Comparison of ENCODE assay signal across 9 cellular contexts in genomic region chr13:20230913-20231838, GRCh38. TPM values are rescaled to one million over a fixed set of nuclear protein-coding genes. Genes with fewer than 3 reads are reported as not detected.
DNase-seq lines count a peak whose midpoint lies in the region; ATAC-seq, FAIRE-seq and TF ChIP-seq lines count a peak whose summit lies in the region.
"Had no signal": no experiment of that assay in that cellular context is flagged by ENCODE, and none has a peak within 500 bp of the region (broad histone marks: within the 10 kb centered on the region; RNA-seq: fewer than 3 reads in every experiment).

No MANE protein-coding gene starts in this region.

- peaks cover 14% of the 10 kb centered on the region for H3K27me3 Mint-ChIP-seq in activated naive CD4-positive, alpha-beta T cell treated with anti-CD3 and anti-CD28 coated beads, Interleukin-2, amount 50 U/mL, for 24 hours
- H3K27me3 Mint-ChIP-seq in mesothelial cell of epicardium (ENCODE audit: low read depth), result peaks cover 44% of the 10 kb centered on the region

- in situ Hi-C loops in GM12878 (cut with MboI), result no loop called here

- peaks cover 8% of the 10 kb centered on the region for H3K4me1 Mint-ChIP-seq in activated naive CD4-positive, alpha-beta T cell treated with anti-CD3 and anti-CD28 coated beads, Interleukin-2, amount 50 U/mL, for 24 hours
- peaks cover 28% of the 10 kb centered on the region for H3K4me1 Mint-ChIP-seq in mesothelial cell of epicardium

- CTCF ChIA-PET in GM12878 (lab: Yijun Ruan, JAX), result no interaction called here

- H3K9me3 Mint-ChIP-seq in activated naive CD4-positive, alpha-beta T cell treated with anti-CD3 and anti-CD28 coated beads, Interleukin-2, amount 50 U/mL, for 24 hours, result no peaks in the 10 kb centered on the region
- no peaks in the 10 kb centered on the region for H3K9me3 Mint-ChIP-seq in mesothelial cell of epicardium

- no peak for TF ChIP-seq EP300 in GM12878 (IDR thresholded peaks at IDR 0.05; ENCODE audit: borderline replicate concordance in 1 of 2, control insufficient read depth in 1 of 2, low read depth in 2 of 2, low read length in 2 of 2)

- no peak for DNase-seq in activated naive CD4-positive, alpha-beta T cell treated with Interleukin-2 at 50 U/mL for 16 hours
- no peak for DNase-seq in GM12878 (ENCODE audit: low read depth, low spot score)
- no peak for DNase-seq in mesothelial cell of epicardium (ENCODE audit: low spot score in 2 of 2, unreplicated experiment in 2 of 2)
- no peak for DNase-seq in thyroid gland
- no peak for DNase-seq in A172 (ENCODE audit: low spot score)
- no peak for DNase-seq in GM03348 (ENCODE audit: low spot score)
- DNase-seq in iPS-NIHi11 (ENCODE audit: low spot score), result no peak

- H3K27ac ChIP-seq in GM12878 (ENCODE audit: control insufficient read depth, insufficient read depth) (no peak overlapping the region), thyroid gland (no peak overlapping the region)

- H3K4me3 ChIP-seq in GM12878, result no peak overlapping the region
- H3K4me3 ChIP-seq in thyroid gland (replicated peaks in 1 of 3), result peak overlapping the region; percentile 5 to 44 (median 36)

- no peaks in the 10 kb centered on the region for H4K20me1 ChIP-seq in GM12878 (ENCODE audit: control insufficient read depth, insufficient read depth)

- FAIRE-seq in GM12878 (lab: Jason Lieb, UNC), result no peak

- intact Hi-C loops in GM12878 (cut with micrococcal nuclease; ENCODE audit: unreplicated experiment), result loop anchor here (10.0 kb wide), 1 partner anchor 64 kb away; no protein-coding TSS in a partner anchor
- intact Hi-C loops in thyroid gland (cut with DNase I), result no loop called here

- H3K27me3 ChIP-seq in GM12878 (replicated peaks in 1 of 2; ENCODE audit: control insufficient read depth in 2 of 2, insufficient read depth in 2 of 2, low read length in 1 of 2) (peaks cover 6 to 12% of the 10 kb centered on the region in 2 experiments; a peak in 3 of 4 replicates), thyroid gland (no peaks in the 10 kb centered on the region)

- H3K9ac ChIP-seq in GM12878 (ENCODE audit: control insufficient read depth, insufficient read depth, low read length), result no peak overlapping the region

- no peaks in the 10 kb centered on the region for H3K36me3 Mint-ChIP-seq in activated naive CD4-positive, alpha-beta T cell treated with anti-CD3 and anti-CD28 coated beads, Interleukin-2, amount 50 U/mL, for 24 hours
- peaks cover 2% of the 10 kb centered on the region for H3K36me3 Mint-ChIP-seq in mesothelial cell of epicardium

- H3K27ac Mint-ChIP-seq in activated naive CD4-positive, alpha-beta T cell treated with anti-CD3 and anti-CD28 coated beads, Interleukin-2, amount 50 U/mL, for 24 hours, result no peak overlapping the region
- peak overlapping the region; percentile 83 for H3K27ac Mint-ChIP-seq in mesothelial cell of epicardium

- no peak for ATAC-seq in GM12878

- no peak for TF ChIP-seq POLR2A in GM12878 (IDR thresholded peaks at IDR 0.05; ENCODE audit: low read depth, low read length)
- TF ChIP-seq POLR2A in thyroid gland (IDR thresholded peaks at IDR 0.05), result no peak

- H2AFZ ChIP-seq in GM12878 (ENCODE audit: control insufficient read depth, low read depth, low read length), result no peak overlapping the region

- TF ChIP-seq CTCF in GM12878 (IDR thresholded peaks at IDR 0.05 in 2 of 3, conservative IDR thresholded peaks at IDR 0.05 in 1 of 3; ENCODE audit: control insufficient read depth in 2 of 3, extremely low read depth in 1 of 3, insufficient read depth in 1 of 3, low read depth in 3 of 3, low read length in 3 of 3) (no peak), mesothelial cell of epicardium (IDR thresholded peaks at IDR 0.05; ENCODE audit: unreplicated experiment) (no peak), thyroid gland (IDR thresholded peaks at IDR 0.05) (no peak)

- H3K4me1 ChIP-seq in GM12878 (ENCODE audit: control insufficient read depth, insufficient read depth, low read length), result no peaks in the 10 kb centered on the region
- H3K4me1 ChIP-seq in thyroid gland, result peaks cover 0 to 12% of the 10 kb centered on the region in 2 donors

- POLR2A ChIA-PET in GM12878 (lab: Charles Lee), result no interaction called here

- peak overlapping the region; percentile 84 for H3K4me3 Mint-ChIP-seq in activated naive CD4-positive, alpha-beta T cell treated with anti-CD3 and anti-CD28 coated beads, Interleukin-2, amount 50 U/mL, for 24 hours
- H3K4me3 Mint-ChIP-seq in mesothelial cell of epicardium, result peak overlapping the region; percentile 77

- H3K4me2 ChIP-seq in GM12878 (ENCODE audit: control insufficient read depth, insufficient read depth), result peak overlapping the region; percentile 25; the same call in 1 of the 2 replicates

- SMC1A ChIA-PET in GM12878 (lab: Charles Lee; ENCODE audit: uncharacterized antibody, unreplicated experiment), result no interaction called here

- H3K79me2 ChIP-seq in GM12878 (ENCODE audit: control insufficient read depth, insufficient read depth, low read length), result no peaks in the 10 kb centered on the region

- no peak for TF ChIP-seq RAD21 in GM12878 (IDR thresholded peaks at IDR 0.05; ENCODE audit: insufficient read depth, low read depth, low read length)

- WGBS in GM12878 (ENCODE audit: insufficient coverage, insufficient replicate concordance, low lambda C conversion rate, missing lambda C conversion rate), result 46% methylated on average over 30 of the region's 30 CpGs
- 52 to 56% methylated on average over 30 of the region's 30 CpGs for WGBS in thyroid gland, 2 donors

- RAD21 ChIA-PET in GM12878 (lab: Charles Lee; ENCODE audit: unreplicated experiment), result no interaction called here

- no peaks in the 10 kb centered on the region for H3K36me3 ChIP-seq in GM12878 (ENCODE audit: control insufficient read depth in 2 of 2, insufficient read depth in 2 of 2, low read length in 1 of 2)
- no peaks in the 10 kb centered on the region for H3K36me3 ChIP-seq in thyroid gland

- H3K9me3 ChIP-seq in GM12878 (replicated peaks; ENCODE audit: control insufficient read depth, insufficient read depth, low read length) (no peaks in the 10 kb centered on the region), thyroid gland (no peaks in the 10 kb centered on the region)

- no TSS peak for BruUV-seq in GM12878 (replicated peaks; lab: Mats Ljungman, UMichigan)

TF ChIP-seq in GM12878, 131 proteins besides CTCF, POLR2A, EP300 and RAD21 (continues in another document):
- TF ChIP-seq HDAC2 (IDR thresholded peaks at IDR 0.05) (no peak), MYB (IDR thresholded peaks at IDR 0.05; ENCODE audit: borderline replicate concordance, low read depth, low read length) (no peak)

RNA-seq across cellular contexts. Expression of gene GJB6, which starts 0.9 kb away (rescaled TPM):
- total RNA-seq in GM12878 (2013; cell fraction: nucleolus; rRNA removed), result not detected in 2 replicates
- total RNA-seq in GM12878 (2014; rRNA removed) (not detected in 2 replicates), GM12878 (2014; rRNA removed; fragmentation: Illumina TruSeq; extraction: Trizol) (not detected in 2 replicates), GM12878 (2021) (not detected in 2 replicates), mesothelial cell of epicardium (28.6 to 35.4 TPM (median 32.7 TPM) in 3 replicates), thyroid gland (1 to 10 TPM in 3 of 4 donors, under 1 TPM in 1; 0.54 to 4.3 (median 1.7) TPM)
- polyA plus RNA-seq in GM12878 (2011; ENCODE audit: low read depth), result not detected
- polyA plus RNA-seq in GM12878 (2011; rRNA removed) (0.03 TPM in 1 of 2 replicates, not detected in the other), GM12878 (2014; fragmentation: Illumina TruSeq; extraction: Trizol) (not detected in 2 replicates), GM12878 (2014; fragmentation: Nextera tagmentation; extraction: Ambion mirVana) (not detected), GM12878 (2014; rRNA removed) (not detected in 2 replicates), GM12878 (2016; fragmentation: Nextera tagmentation; extraction: Ambion mirVana) (not detected)
- polyA plus RNA-seq in GM12878 (2011; cell fraction: cytosol; rRNA removed), result not detected in 2 replicates
- polyA plus RNA-seq in GM12878 (2011; cell fraction: nucleus; rRNA removed), result not detected in 2 replicates
- not detected in 2 replicates for polyA plus RNA-seq in GM12878 (2012)
- not detected in 2 replicates for polyA minus RNA-seq in GM12878 (2011; rRNA and poly(A)+ RNA removed)
- not detected in 2 replicates for polyA minus RNA-seq in GM12878 (2011; cell fraction: cytosol; rRNA and poly(A)+ RNA removed)
- polyA minus RNA-seq in GM12878 (2011; cell fraction: nucleus; rRNA and poly(A)+ RNA removed), result not detected in 2 replicates
- not detected in 2 replicates for total RNA-seq in A172 (2014; rRNA removed; shearing (Covaris generic))
- total RNA-seq: epithelial cell of proximal tubule had no signal

RNA-seq across cellular contexts. Expression of gene GJB2, which starts 38.4 kb away (rescaled TPM):
- not detected in 2 replicates for total RNA-seq in GM12878 (2013; cell fraction: nucleolus; rRNA removed)
- 0.16 and 0.28 TPM in 2 replicates for total RNA-seq in GM12878 (2014; rRNA removed)
- total RNA-seq in GM12878 (2014; rRNA removed; fragmentation: Illumina TruSeq; extraction: Trizol), result 0.28 and 0.31 TPM in 2 replicates
- total RNA-seq in GM12878 (2021), result 0.24 and 0.44 TPM in 2 replicates
- 0.38 TPM for polyA plus RNA-seq in GM12878 (2011; ENCODE audit: low read depth)
- polyA plus RNA-seq in GM12878 (2011; rRNA removed), result 0.56 and 1.1 TPM in 2 replicates
- 0.62 and 0.76 TPM in 2 replicates for polyA plus RNA-seq in GM12878 (2011; cell fraction: cytosol; rRNA removed)
- 0.37 and 0.42 TPM in 2 replicates for polyA plus RNA-seq in GM12878 (2011; cell fraction: nucleus; rRNA removed)
- 0.50 and 0.53 TPM in 2 replicates for polyA plus RNA-seq in GM12878 (2012)
- 0.24 and 0.28 TPM in 2 replicates for polyA plus RNA-seq in GM12878 (2014; fragmentation: Illumina TruSeq; extraction: Trizol)
- polyA plus RNA-seq in GM12878 (2014; fragmentation: Nextera tagmentation; extraction: Ambion mirVana), result under 1 TPM in 1 of 2 experiments, not detected in 1; 0.07 TPM
- 0.06 and 0.27 TPM in 2 replicates for polyA plus RNA-seq in GM12878 (2014; rRNA removed)
- under 1 TPM; 0.57 to 0.59 TPM for polyA plus RNA-seq in GM12878 (2016; fragmentation: Nextera tagmentation; extraction: Ambion mirVana)
- polyA minus RNA-seq in GM12878 (2011; rRNA and poly(A)+ RNA removed), result 0.67 and 0.80 TPM in 2 replicates
- 0.53 TPM in 1 of 2 replicates, not detected in the other for polyA minus RNA-seq in GM12878 (2011; cell fraction: cytosol; rRNA and poly(A)+ RNA removed)
- polyA minus RNA-seq in GM12878 (2011; cell fraction: nucleus; rRNA and poly(A)+ RNA removed), result 0.29 and 0.36 TPM in 2 replicates
- total RNA-seq in mesothelial cell of epicardium, result 24.4 to 27.2 TPM (median 25.4 TPM) in 3 replicates
- total RNA-seq in thyroid gland, result 1 to 10 TPM in 2 of 4 donors, under 1 TPM in 2; 0.46 to 3.1 (median 1.4) TPM
- total RNA-seq in A172 (2014; rRNA removed; shearing (Covaris generic)), result 0.45 and 0.65 TPM in 2 replicates
